Comparison of ENCODE assay signal across 9 cellular contexts in genomic region chr10:63523015-63523414, GRCh38. TPM values are rescaled to one million over a fixed set of nuclear protein-coding genes. Genes with fewer than 3 reads are reported as not detected.
DNase-seq lines count a peak whose midpoint lies in the region; ATAC-seq and TF ChIP-seq lines count a peak whose summit lies in the region.
"Had no signal": no experiment of that assay in that cellular context is flagged by ENCODE, and none has a peak within 500 bp of the region (broad histone marks: within the 10 kb centered on the region; RNA-seq: fewer than 3 reads in every experiment).

No MANE protein-coding gene starts in this region.

- H3K4me1 ChIP-seq in DND-41 (ENCODE audit: insufficient read depth, low read length): peaks cover 57% of the 10 kb centered on the region
- peaks cover 31% of the 10 kb centered on the region for H3K4me1 ChIP-seq in PC-9 (replicated peaks; ENCODE audit: insufficient read depth)
- peaks cover 8% of the 10 kb centered on the region for H3K4me1 ChIP-seq in prostate gland (replicated peaks)

- intact Hi-C loops in PC-9 (cut with micrococcal nuclease; ENCODE audit: unreplicated experiment): loop anchor here (5.0 kb wide), 1 partner anchor 189 kb away; no protein-coding TSS in a partner anchor
- intact Hi-C loops in prostate gland (cut with DNase I): loop anchor here (10.0 kb wide), 2 partner anchors 258 to 318 kb away; no protein-coding TSS in a partner anchor

- no peak for TF ChIP-seq POLR2A in prostate gland (IDR thresholded peaks at IDR 0.05)

- H3K79me2 ChIP-seq in DND-41 (ENCODE audit: insufficient read depth, low read length) (peaks cover 98% of the 10 kb centered on the region), PC-9 (ENCODE audit: low read depth) (peaks cover 92% of the 10 kb centered on the region)

- POLR2A ChIA-PET in PC-9 (lab: Charles Lee; ENCODE audit: unreplicated experiment): interaction anchor here (0.6 to 1.9 kb wide), 5 partner anchors 13 to 66 kb away, joined by 3 to 13 read pairs (median 4); no protein-coding TSS in a partner anchor

- CTCF ChIA-PET in PC-9 (lab: Charles Lee): interaction anchor here (0.5 kb wide), 1 partner anchor 289 kb away, joined by 4 read pairs; no protein-coding TSS in a partner anchor

- peak overlapping the region; percentile 99 for H3K9ac ChIP-seq in DND-41 (ENCODE audit: low read depth, low read length)

- H3F3A ChIP-seq in PC-9 (ENCODE audit: insufficient read depth, low read depth): peaks cover 23% of the 10 kb centered on the region

- peak overlapping the region; percentile 99 for H3K27ac ChIP-seq in DND-41 (ENCODE audit: low read length)
- H3K27ac ChIP-seq in PC-9: peak overlapping the region; percentile 89
- H3K27ac ChIP-seq in prostate gland: peak overlapping the region; percentile 98

- H3K9me3 ChIP-seq in DND-41 (ENCODE audit: insufficient read depth, low read length, severe bottlenecking) (no peaks in the 10 kb centered on the region), PC-9 (ENCODE audit: insufficient read depth, low read depth) (no peaks in the 10 kb centered on the region; the same call in 1 of the 2 replicates), prostate gland (no peaks in the 10 kb centered on the region)

- H3K27me3 ChIP-seq in DND-41 (ENCODE audit: insufficient read depth, low read length, poor library complexity): no peaks in the 10 kb centered on the region
- no peaks in the 10 kb centered on the region for H3K27me3 ChIP-seq in PC-9 (ENCODE audit: insufficient read depth, low read depth)
- no peaks in the 10 kb centered on the region for H3K27me3 ChIP-seq in prostate gland (replicated peaks; ENCODE audit: insufficient read depth)

- H3K36me3 ChIP-seq in DND-41 (ENCODE audit: insufficient read depth, low read length): no peaks in the 10 kb centered on the region; the same call in 1 of the 2 replicates
- H3K36me3 ChIP-seq in PC-9 (ENCODE audit: low read depth): no peaks in the 10 kb centered on the region
- no peaks in the 10 kb centered on the region for H3K36me3 ChIP-seq in prostate gland

- H2AFZ ChIP-seq in DND-41 (ENCODE audit: low read depth, low read length) (no peak overlapping the region), PC-9 (no peak overlapping the region)

- ATAC-seq in DND-41 (ENCODE audit: insufficient read depth, low read depth) (no peak), GM19467 (IDR thresholded peaks at IDR 0.05; ENCODE audit: unreplicated experiment) (no peak)
- no peak for ATAC-seq in activated CD4-positive, CD25-positive, alpha-beta regulatory T cell treated with anti-CD3 and anti-CD28 coated beads, Interleukin-2, amount 50 U/mL, for 24 hours

- no peaks in the 10 kb centered on the region for H3K9me2 ChIP-seq in PC-9 (ENCODE audit: insufficient read depth)

- no peak for DNase-seq in DND-41
- no peak for DNase-seq in PC-9
- DNase-seq in epithelial cell of esophagus (ENCODE audit: low read depth): no peak
- DNase-seq in prostate gland (ENCODE audit: low spot score): no peak
- DNase-seq in SHP77 (lab: John Stamatoyannopoulos, UW): no peak
- no peak for DNase-seq in ureter (ENCODE audit: low spot score)
- DNase-seq: activated CD8-positive, alpha-beta memory T cell treated with anti-CD3 and anti-CD28 coated beads, Interleukin-2, amount 50 U/mL, for 48 hours had no signal

- no TSS peak for BruUV-seq in PC-9 (replicated peaks; lab: Mats Ljungman, UMichigan)

- H3K4me3 ChIP-seq in DND-41 (ENCODE audit: low read depth in 1 of 2, low read length in 2 of 2) (peak overlapping the region in 1 of 2 experiments; percentile 92; a peak in 2 of 4 replicates), PC-9 (peak overlapping the region; percentile 74), epithelial cell of esophagus (ENCODE audit: low read length) (peak overlapping the region; percentile 81), prostate gland (no peak overlapping the region)

- TF ChIP-seq CTCF in DND-41 (IDR thresholded peaks at IDR 0.05; ENCODE audit: borderline replicate concordance, extremely low read depth, low read length, poor library complexity, severe bottlenecking) (no peak), PC-9 (conservative IDR thresholded peaks at IDR 0.05) (no peak), epithelial cell of esophagus (IDR thresholded peaks at IDR 0.05; ENCODE audit: insufficient read depth, low read depth, low read length, missing control alignments) (no peak), prostate gland (IDR thresholded peaks at IDR 0.05) (no peak)

- WGBS in prostate gland: 71% methylated on average over 2 of the region's 2 CpGs

- peaks cover 10% of the 10 kb centered on the region; the same call in 1 of the 2 replicates for H4K20me1 ChIP-seq in DND-41 (ENCODE audit: insufficient read depth, low read length)
- 0 out of 2 replicates have a peak, but pooled peaks cover 5% of the 10 kb centered on the region for H4K20me1 ChIP-seq in PC-9 (ENCODE audit: insufficient read depth)

- H3K4me2 ChIP-seq in DND-41 (ENCODE audit: insufficient read depth, low read length): peak overlapping the region; percentile 75
- H3K4me2 ChIP-seq in PC-9: peak overlapping the region; percentile 81

RNA-seq across cellular contexts. Expression of gene REEP3, which starts 1.8 kb away (rescaled TPM):
- total RNA-seq in PC-9 (2021) (42.3 and 56.4 TPM in 2 replicates), prostate gland (10 to 100 TPM; 32.0 to 52.4 TPM), ureter (56.7 TPM)

RNA-seq across cellular contexts. Expression of gene JMJD1C, which starts 57.2 kb away (rescaled TPM):
- total RNA-seq in PC-9 (2021) (68.6 and 78.7 TPM in 2 replicates), prostate gland (10 to 100 TPM; 66.9 to 97.9 TPM), ureter (88.2 TPM)

Comparison
In these comparisons a context has a peak if more than half of its experiments do, and no peak if none do; other contexts are left out.
1. H3K4me3 ChIP-seq: peak in PC-9 (single experiment) and epithelial cell of esophagus (single experiment); none in prostate gland (0 of 2).
2. Peak in every context shown above with its lines, with median percentiles within 50 percentile points of each other: H3K27ac ChIP-seq.